Comparison of ENCODE assay signal across 2 cellular contexts in the genomic region with DNA sequence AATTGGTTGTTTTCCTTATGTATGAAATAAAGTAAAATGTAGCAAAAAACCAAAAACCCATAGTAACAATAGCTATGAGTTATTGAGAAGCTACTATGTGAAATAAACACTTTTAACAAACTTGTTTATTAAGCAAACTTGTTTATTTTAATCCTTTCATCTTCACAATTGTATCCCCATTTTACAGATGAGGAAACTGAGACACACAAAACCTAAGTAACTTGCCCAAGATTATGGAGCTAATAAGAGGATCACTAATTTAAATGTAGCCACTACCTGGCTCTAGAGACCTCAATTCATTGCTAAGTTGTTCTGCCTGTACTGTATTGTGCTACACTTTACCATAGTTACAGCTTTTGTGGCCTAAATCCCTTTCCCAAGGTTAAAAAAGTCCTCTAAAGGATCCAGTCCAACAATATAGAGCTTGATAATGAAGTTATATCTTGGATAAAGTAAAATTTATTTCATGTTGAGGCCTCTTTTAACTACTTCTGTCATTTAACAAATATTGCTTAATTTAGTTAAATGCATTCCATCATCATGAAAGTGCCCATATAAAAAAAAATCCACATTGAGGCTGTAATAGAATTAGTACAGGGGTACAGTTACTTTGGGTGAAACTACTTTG.
A peak's percentile ranks its signal among the peaks of the same experiment; 100 is the strongest.
TF ChIP-seq lines count a peak whose summit lies in the region.

No MANE protein-coding gene starts in this region.

TF ChIP-seq in HepG2, 621 proteins besides CTCF, POLR2A, EP300 and RAD21:
- no peak for TF ChIP-seq SOX5 (CRISPR knock-in tag; IDR thresholded peaks at IDR 0.05; ENCODE audit: borderline replicate concordance)
- peak; percentile 82 for TF ChIP-seq ZNF629 (CRISPR knock-in tag; conservative IDR thresholded peaks at IDR 0.05)

TF ChIP-seq in K562, 482 proteins besides CTCF, POLR2A, EP300 and RAD21:
- TF ChIP-seq ZC3H4 (CRISPR knock-in tag; IDR thresholded peaks at IDR 0.05; ENCODE audit: borderline replicate concordance), result no peak
- TF ChIP-seq KDM1A (IDR thresholded peaks at IDR 0.05), result peak; percentile 35 to 43; a peak in 2 of 4 replicates
- peak; percentile 71 for TF ChIP-seq ADNP (tag; IDR thresholded peaks at IDR 0.05)
- peak; percentile 37 for TF ChIP-seq CHD4 (IDR thresholded peaks at IDR 0.05; ENCODE audit: insufficient read depth, insufficient replicate concordance, low read depth, low read length, poor library complexity, severe bottlenecking)
- TF ChIP-seq CEBPZ (IDR thresholded peaks at IDR 0.05; ENCODE audit: borderline replicate concordance, low read depth, low read length), result no peak
- peak; percentile 94 for TF ChIP-seq RBM25 (IDR thresholded peaks at IDR 0.05; ENCODE audit: low read depth, low read length, severe bottlenecking)
- TF ChIP-seq BCOR (IDR thresholded peaks at IDR 0.05), result peak; percentile 82; the same call in 1 of the 2 replicates
